ENCODE assay signal across 14 cellular contexts in the genomic region with DNA sequence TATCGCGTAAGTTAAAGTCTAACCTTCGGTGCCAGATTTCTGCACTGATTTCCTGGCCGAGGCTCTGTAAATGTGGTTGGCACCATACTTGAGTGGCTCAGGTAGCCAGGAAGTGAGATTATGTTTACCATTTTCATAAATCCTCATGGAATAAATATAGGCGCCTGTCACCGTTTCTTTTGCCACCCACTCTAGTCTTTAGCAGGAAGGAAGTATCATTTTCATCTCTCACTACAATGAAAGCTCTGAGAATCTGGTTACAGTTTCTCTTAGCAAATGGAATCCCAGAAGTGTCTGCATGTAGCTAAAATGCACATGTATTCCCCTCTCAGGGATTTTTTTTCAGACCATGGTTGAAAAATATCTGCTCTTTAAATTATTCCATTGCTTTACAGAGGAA.
A peak's percentile ranks its signal among the peaks of the same experiment; 100 is the strongest.
DNase-seq lines count a peak whose midpoint lies in the region; ATAC-seq, FAIRE-seq and TF ChIP-seq lines count a peak whose summit lies in the region.
"Had no signal": no experiment of that assay in that cellular context is flagged by ENCODE, and none has a peak within 500 bp of the region (broad histone marks: within the 10 kb centered on the region; RNA-seq: fewer than 3 reads in every experiment).

No MANE protein-coding gene starts in this region.

- H4K91ac ChIP-seq in neuronal stem cell (ENCODE audit: low read depth, low read length, poor library complexity) = no peak overlapping the region

- H2AFZ ChIP-seq in GM12878 (ENCODE audit: control insufficient read depth, low read depth, low read length) (no peak overlapping the region), neuronal stem cell (ENCODE audit: low read length) (peak overlapping the region; percentile 31)

- POLR2A ChIA-PET in GM12878 (lab: Charles Lee) = no interaction called here

- no peak for TF ChIP-seq CTCF in GM12878 (IDR thresholded peaks at IDR 0.05 in 2 of 3, conservative IDR thresholded peaks at IDR 0.05 in 1 of 3; ENCODE audit: control insufficient read depth in 2 of 3, extremely low read depth in 1 of 3, insufficient read depth in 1 of 3, low read depth in 3 of 3, low read length in 3 of 3)
- TF ChIP-seq CTCF in kidney (IDR thresholded peaks at IDR 0.05; ENCODE audit: borderline replicate concordance, extremely low read depth, insufficient read depth) = no peak

- no peak overlapping the region for H4K8ac ChIP-seq in neuronal stem cell (ENCODE audit: low read depth, low read length)

- H3K36me3 ChIP-seq in GM12878 (ENCODE audit: control insufficient read depth in 2 of 2, insufficient read depth in 2 of 2, low read length in 1 of 2) (no peaks in the 10 kb centered on the region), neuronal stem cell (replicated peaks in 1 of 2; ENCODE audit: control insufficient read depth in 2 of 2, insufficient read depth in 2 of 2, low read length in 2 of 2) (no peaks in the 10 kb centered on the region), kidney (ENCODE audit: control insufficient read depth in 1 of 2, insufficient read depth in 2 of 2, low read length in 2 of 2) (no peaks in the 10 kb centered on the region)
- H3K36me3 ChIP-seq: esophagus squamous epithelium, heart right ventricle, spleen had no signal

- no peak for TF ChIP-seq EP300 in GM12878 (IDR thresholded peaks at IDR 0.05; ENCODE audit: borderline replicate concordance in 1 of 2, control insufficient read depth in 1 of 2, low read depth in 2 of 2, low read length in 2 of 2)

- no peak overlapping the region for H3K14ac ChIP-seq in neuronal stem cell (ENCODE audit: low read length)

- no peak overlapping the region for H3K23ac ChIP-seq in neuronal stem cell (ENCODE audit: low read depth, low read length, poor library complexity)

- H2BK15ac ChIP-seq in neuronal stem cell (ENCODE audit: low read length) = no peak overlapping the region

- H3K4me3 ChIP-seq in GM12878 = no peak overlapping the region
- H3K4me3 ChIP-seq in neuronal stem cell (ENCODE audit: low read length in 2 of 2) = no peak overlapping the region
- H3K4me3 ChIP-seq in kidney (ENCODE audit: low read length in 2 of 2) = no peak overlapping the region
- H3K4me3 ChIP-seq: esophagus squamous epithelium, heart right ventricle, spleen had no signal

- H3K79me1 ChIP-seq in neuronal stem cell (ENCODE audit: low read depth, low read length) = no peaks in the 10 kb centered on the region

- H3K4ac ChIP-seq in neuronal stem cell (ENCODE audit: low read length) = no peak overlapping the region

- no TSS peak for BruUV-seq in GM12878 (replicated peaks; lab: Mats Ljungman, UMichigan)

- no peak overlapping the region for H3K9ac ChIP-seq in GM12878 (ENCODE audit: control insufficient read depth, insufficient read depth, low read length)
- H3K9ac ChIP-seq in neuronal stem cell (ENCODE audit: low read depth, low read length, poor library complexity) = no peak overlapping the region
- no peak overlapping the region for H3K9ac ChIP-seq in kidney (ENCODE audit: low read length in 2 of 2)

- SMC1A ChIA-PET in GM12878 (lab: Charles Lee; ENCODE audit: uncharacterized antibody, unreplicated experiment) = interaction anchor here (0.8 to 3.0 kb wide), 6 partner anchors 11 to 311 kb away, joined by 3 to 17 read pairs (median 4); no protein-coding TSS in a partner anchor

- FAIRE-seq in GM12878 (lab: Jason Lieb, UNC) = peak; percentile 23
- no peak for FAIRE-seq in kidney (lab: Jason Lieb, UNC)

- WGBS in GM12878 (ENCODE audit: insufficient coverage, insufficient replicate concordance, low lambda C conversion rate, missing lambda C conversion rate) = 49% methylated on average over 6 of the region's 6 CpGs
- WGBS in neuronal stem cell (ENCODE audit: extremely low coverage in 2 of 2, insufficient read length in 2 of 2, insufficient replicate concordance in 1 of 2), 2 donors = no CpG with 5 or more reads among the region's 6 CpGs

- no peak for TF ChIP-seq POLR2A in GM12878 (IDR thresholded peaks at IDR 0.05; ENCODE audit: low read depth, low read length)

- CTCF ChIA-PET in GM12878 (lab: Yijun Ruan, JAX) = interaction anchor here (0.7 to 1.9 kb wide), 2 partner anchors 11 to 222 kb away, joined by 3 to 8 read pairs; a partner anchor contains a TSS

- no peak for TF ChIP-seq RAD21 in GM12878 (IDR thresholded peaks at IDR 0.05; ENCODE audit: insufficient read depth, low read depth, low read length)

- H2BK120ac ChIP-seq in neuronal stem cell (ENCODE audit: low read depth, low read length) = no peak overlapping the region

- DNase-seq in G401 (ENCODE audit: low spot score) (peak; percentile 81), NCI-H1417 (lab: John Stamatoyannopoulos, UW) (peak in 2 of 3 experiments; percentile 70 to 96), GM12878 (ENCODE audit: low read depth, low spot score) (no peak), neuronal stem cell (ENCODE audit: low spot score) (no peak), NCI-H187 (lab: John Stamatoyannopoulos, UW) (no peak), kidney (no peak), NOMO-1 treated with DMSO at 0.1 percent for 48 hours (lab: John Stamatoyannopoulos, UW; ENCODE audit: unreplicated experiment) (no peak)
- DNase-seq in stimulated activated naive CD8-positive, alpha-beta T cell treated with anti-CD3 and anti-CD28 coated beads, Interleukin-15, Interleukin-2, amounts not matched to agents 100 U/mL and 50 U/mL, for 24 hours = no peak
- DNase-seq: activated gamma-delta T cell; esophagus squamous epithelium; heart right ventricle; NCI-H446; spleen; stimulated activated naive CD4-positive, alpha-beta T cell treated with Interleukin-2 at 50 U/mL for 16 hours had no signal

- H2BK12ac ChIP-seq in neuronal stem cell (ENCODE audit: low read length) = no peak overlapping the region

- no peak overlapping the region for H2BK5ac ChIP-seq in neuronal stem cell (ENCODE audit: low read length)

- H3K27me3 ChIP-seq in GM12878 (replicated peaks in 1 of 2; ENCODE audit: control insufficient read depth in 2 of 2, insufficient read depth in 2 of 2, low read length in 1 of 2) = no peaks in the 10 kb centered on the region
- no peaks in the 10 kb centered on the region for H3K27me3 ChIP-seq in neuronal stem cell (ENCODE audit: control insufficient read depth in 3 of 3, insufficient read depth in 3 of 3, low read depth in 1 of 3, low read length in 3 of 3)
- H3K27me3 ChIP-seq: esophagus squamous epithelium, heart right ventricle, spleen had no signal

- intact Hi-C loops in GM12878 (cut with micrococcal nuclease; ENCODE audit: unreplicated experiment) = no loop called here
- intact Hi-C loops in kidney (cut with DNase I) = no loop called here

- H3K4me2 ChIP-seq in GM12878 (ENCODE audit: control insufficient read depth, insufficient read depth) (no peak overlapping the region), neuronal stem cell (ENCODE audit: insufficient read depth, low read length, poor library complexity, severe bottlenecking) (no peak overlapping the region)

- RAD21 ChIA-PET in GM12878 (lab: Charles Lee; ENCODE audit: unreplicated experiment) = interaction anchor here (0.6 to 1.8 kb wide), 3 partner anchors 13 to 361 kb away, joined by 4 to 7 read pairs (median 5); no protein-coding TSS in a partner anchor

- peak; percentile 42; the same call in 2 of the 3 replicates for ATAC-seq in GM12878
- no peak for ATAC-seq in stimulated activated naive CD8-positive, alpha-beta T cell treated with anti-CD3 and anti-CD28 coated beads, Interleukin-15, Interleukin-2, amounts not matched to agents 100 U/mL and 50 U/mL, for 24 hours
- ATAC-seq: heart right ventricle had no signal

- no peaks in the 10 kb centered on the region for H3K79me2 ChIP-seq in GM12878 (ENCODE audit: control insufficient read depth, insufficient read depth, low read length)

- H2AK5ac ChIP-seq in neuronal stem cell (ENCODE audit: low read depth, low read length) = no peak overlapping the region

- H3K9me3 ChIP-seq in GM12878 (replicated peaks; ENCODE audit: control insufficient read depth, insufficient read depth, low read length) (no peaks in the 10 kb centered on the region), neuronal stem cell (replicated peaks in 1 of 2; ENCODE audit: control insufficient read depth in 2 of 2, insufficient read depth in 1 of 2, low read depth in 1 of 2, low read length in 2 of 2) (no peaks in the 10 kb centered on the region), kidney (ENCODE audit: control insufficient read depth in 1 of 2, low read length in 2 of 2) (no peaks in the 10 kb centered on the region)
- H3K9me3 ChIP-seq: esophagus squamous epithelium, heart right ventricle, spleen had no signal

- no peak overlapping the region for H3K18ac ChIP-seq in neuronal stem cell (ENCODE audit: low read length)

- in situ Hi-C loops in G401 (cut with HindIII; ENCODE audit: low sequenced_read_pairs) (no loop called here), GM12878 (cut with MboI) (no loop called here)

- H4K20me1 ChIP-seq in GM12878 (ENCODE audit: control insufficient read depth, insufficient read depth) = no peaks in the 10 kb centered on the region

- no peak overlapping the region for H3K27ac ChIP-seq in GM12878 (ENCODE audit: control insufficient read depth, insufficient read depth)
- H3K27ac ChIP-seq in neuronal stem cell (replicated peaks; ENCODE audit: low read length) = no peak overlapping the region
- H3K27ac ChIP-seq in kidney (ENCODE audit: low read depth in 2 of 2, low read length in 2 of 2) = no peak overlapping the region
- H3K27ac ChIP-seq: esophagus squamous epithelium had no signal

- H3K4me1 ChIP-seq in GM12878 (ENCODE audit: control insufficient read depth, insufficient read depth, low read length) = no peaks in the 10 kb centered on the region
- H3K4me1 ChIP-seq in neuronal stem cell (ENCODE audit: control insufficient read depth in 2 of 2, insufficient read depth in 1 of 2, low read depth in 1 of 2, low read length in 2 of 2) = peaks cover 0 to 3% of the 10 kb centered on the region in 2 donors
- no peaks in the 10 kb centered on the region for H3K4me1 ChIP-seq in kidney (ENCODE audit: control insufficient read depth in 1 of 2, insufficient read depth in 1 of 2, low read depth in 1 of 2, low read length in 2 of 2)
- H3K4me1 ChIP-seq: esophagus squamous epithelium had no signal

TF ChIP-seq in GM12878, 131 proteins besides CTCF, POLR2A, EP300 and RAD21:
- TF ChIP-seq IKZF1 (conservative IDR thresholded peaks at IDR 0.05) (peak; percentile 41; the same call in 1 of the 2 replicates), IKZF2 (IDR thresholded peaks at IDR 0.05) (peak in 1 of 2 experiments; percentile 22; a peak in 1 of 4 replicates)
- TF ChIP-seq, protein P1, sequence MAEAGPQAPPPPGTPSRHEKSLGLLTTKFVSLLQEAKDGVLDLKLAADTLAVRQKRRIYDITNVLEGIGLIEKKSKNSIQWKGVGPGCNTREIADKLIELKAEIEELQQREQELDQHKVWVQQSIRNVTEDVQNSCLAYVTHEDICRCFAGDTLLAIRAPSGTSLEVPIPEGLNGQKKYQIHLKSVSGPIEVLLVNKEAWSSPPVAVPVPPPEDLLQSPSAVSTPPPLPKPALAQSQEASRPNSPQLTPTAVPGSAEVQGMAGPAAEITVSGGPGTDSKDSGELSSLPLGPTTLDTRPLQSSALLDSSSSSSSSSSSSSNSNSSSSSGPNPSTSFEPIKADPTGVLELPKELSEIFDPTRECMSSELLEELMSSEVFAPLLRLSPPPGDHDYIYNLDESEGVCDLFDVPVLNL (IDR thresholded peaks at IDR 0.05; ENCODE audit: low read depth, low read length) = no peak

Comparison
In these comparisons a context has a peak if more than half of its experiments do, and no peak if none do; other contexts are left out.
1. DNase-seq: peak in G401 (single experiment) and NCI-H1417 (2 of 3); none in GM12878 (single experiment), neuronal stem cell (single experiment), NCI-H187 (0 of 2), stimulated activated naive CD8-positive, alpha-beta T cell treated with anti-CD3 and anti-CD28 coated beads, Interleukin-15, Interleukin-2, amounts not matched to agents 100 U/mL and 50 U/mL, for 24 hours (single experiment), kidney (single experiment) and NOMO-1 treated with DMSO at 0.1 percent for 48 hours (single experiment).